In the genomic region with DNA sequence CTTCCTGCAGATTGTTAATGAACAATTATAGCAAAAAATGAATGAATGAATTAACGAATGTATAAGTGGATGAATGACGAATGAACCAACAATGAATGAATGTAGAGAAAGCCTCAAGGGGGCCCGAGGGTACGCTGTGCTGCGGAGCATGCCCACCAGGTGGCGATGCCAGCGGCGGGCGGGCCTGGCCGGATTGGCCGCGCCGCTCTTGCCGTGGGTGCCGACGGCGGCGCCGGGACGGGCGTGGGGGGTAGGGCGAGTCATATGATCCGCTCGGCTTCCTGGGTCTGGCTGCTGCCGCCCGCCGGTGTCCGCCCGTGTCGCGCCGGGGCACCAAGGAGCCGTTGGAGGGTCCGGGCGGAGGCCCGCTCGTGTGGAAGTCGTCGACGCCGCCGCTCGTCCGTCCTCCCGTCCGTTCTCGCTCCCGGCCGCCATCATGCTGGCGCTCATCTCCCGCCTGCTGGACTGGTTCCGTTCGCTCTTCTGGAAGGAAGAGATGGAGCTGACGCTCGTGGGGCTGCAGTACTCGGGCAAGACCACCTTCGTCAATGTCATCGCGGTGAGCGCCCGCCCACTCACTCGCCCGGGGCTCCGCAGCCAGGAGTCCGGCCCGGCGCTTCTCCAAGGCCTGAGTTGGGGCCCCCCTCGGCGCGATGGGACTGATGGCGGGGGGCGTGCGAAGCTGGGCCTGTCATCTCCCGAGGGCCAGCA, we compare ENCODE assay signal across 8 cellular contexts. TPM values are rescaled to one million over a fixed set of nuclear protein-coding genes. Genes with fewer than 3 reads are reported as not detected.
DNase-seq lines count a peak whose midpoint lies in the region; ATAC-seq and TF ChIP-seq lines count a peak whose summit lies in the region.

A gene (plus strand): TSS at position 263 of the 711 bp plus-strand sequence. CDS start 174 bp downstream, at position 437.

- in situ Hi-C loops in G401 (cut with HindIII; ENCODE audit: low sequenced_read_pairs) = no loop called here

- H3K9me3 ChIP-seq in Karpas-422 (ENCODE audit: low read length) = no peaks in the 10 kb centered on the region
- no peaks in the 10 kb centered on the region for H3K9me3 ChIP-seq in neural progenitor cell (ENCODE audit: low read depth)
- no peaks in the 10 kb centered on the region for H3K9me3 ChIP-seq in stomach smooth muscle (ENCODE audit: control insufficient read depth in 2 of 2, low read length in 2 of 2)

- DNase-seq in G401 (ENCODE audit: low spot score) (peak; percentile 81), Karpas-422 (peak; percentile 96), SIG-M5 treated with dmso at 0.1 percent for 504 hours (lab: John Stamatoyannopoulos, UW; ENCODE audit: unreplicated experiment) (peak; percentile 80), activated gamma-delta T cell treated with Interleukin-2 at 50 U/mL for 16 hours (peak; percentile 91), foreskin fibroblast (peak; percentile 89 to 96), neural progenitor cell (ENCODE audit: low spot score) (peak; percentile 90)

- H3K27ac ChIP-seq in Karpas-422 (ENCODE audit: low read length) = peak within 1 kb of the TSS; percentile 18; the same call in 1 of the 2 replicates
- H3K27ac ChIP-seq in neural progenitor cell = peak within 1 kb of the TSS; percentile 77
- peak within 1 kb of the TSS; percentile 78 for H3K27ac ChIP-seq in stomach smooth muscle (ENCODE audit: low read length)

- H4K20me1 ChIP-seq in Karpas-422 (ENCODE audit: insufficient read depth, low read depth, low read length) = peaks cover 22% of the 10 kb centered on the region
- peaks cover 20% of the 10 kb centered on the region for H4K20me1 ChIP-seq in neural progenitor cell (ENCODE audit: low read depth)

- no peaks in the 10 kb centered on the region for H3K36me3 Mint-ChIP-seq in neural progenitor cell

- H3K4me1 Mint-ChIP-seq in neural progenitor cell = peaks cover 14% of the 10 kb centered on the region

- H3K4me2 ChIP-seq in Karpas-422 (ENCODE audit: low read depth, low read length, poor library complexity, severe bottlenecking) (peak within 1 kb of the TSS; percentile 83), neural progenitor cell (peak within 1 kb of the TSS; percentile 92)

- H3F3A ChIP-seq in neural progenitor cell (ENCODE audit: low read depth) = no peaks in the 10 kb centered on the region

- H3K36me3 ChIP-seq in Karpas-422 (ENCODE audit: insufficient read depth, low read length) (no peaks in the 10 kb centered on the region), neural progenitor cell (no peaks in the 10 kb centered on the region), stomach smooth muscle (ENCODE audit: control insufficient read depth in 2 of 2, insufficient read depth in 2 of 2, low read length in 2 of 2) (no peaks in the 10 kb centered on the region)

- H3K27me3 ChIP-seq in Karpas-422 (ENCODE audit: low read length) (no peaks in the 10 kb centered on the region), neural progenitor cell (no peaks in the 10 kb centered on the region), stomach smooth muscle (ENCODE audit: control insufficient read depth in 1 of 2, insufficient read depth in 2 of 2, low read length in 2 of 2) (no peaks in the 10 kb centered on the region)

- peak; percentile 98 for ATAC-seq in GM21825 (IDR thresholded peaks at IDR 0.05; ENCODE audit: unreplicated experiment)

- peak within 1 kb of the TSS; percentile 70 for H3K27ac Mint-ChIP-seq in neural progenitor cell

- no peaks in the 10 kb centered on the region for H3K9me2 ChIP-seq in Karpas-422 (replicated peaks; ENCODE audit: insufficient read depth, low read length)

- H3K9ac ChIP-seq in Karpas-422 (ENCODE audit: low read length) (peak within 1 kb of the TSS; percentile 97), neural progenitor cell (peak within 1 kb of the TSS; percentile 62), stomach smooth muscle (ENCODE audit: low read length in 2 of 2) (peak within 1 kb of the TSS; percentile 93 to 96)

- H3K4me3 ChIP-seq in Karpas-422 (ENCODE audit: low read length) (peak within 1 kb of the TSS; percentile 100), foreskin fibroblast (ENCODE audit: low read depth in 1 of 2, low read length in 2 of 2) (peak within 1 kb of the TSS; percentile 90 to 100), neural progenitor cell (peak within 1 kb of the TSS; percentile 95), stomach smooth muscle (ENCODE audit: low read length in 2 of 2) (peak within 1 kb of the TSS; percentile 95 to 98)

- H3K27me3 Mint-ChIP-seq in neural progenitor cell (ENCODE audit: insufficient read depth, low read depth) = no peaks in the 10 kb centered on the region

- H3K79me2 ChIP-seq in Karpas-422 (ENCODE audit: low read length) = peaks cover 51% of the 10 kb centered on the region
- peaks cover 51% of the 10 kb centered on the region for H3K79me2 ChIP-seq in neural progenitor cell (ENCODE audit: low read depth)

- H2AFZ ChIP-seq in Karpas-422 (ENCODE audit: low read length) = peak within 1 kb of the TSS; percentile 77; the same call in 1 of the 2 replicates
- peak within 1 kb of the TSS; percentile 55 for H2AFZ ChIP-seq in neural progenitor cell (replicated peaks)

- TF ChIP-seq CTCF in foreskin fibroblast (IDR thresholded peaks at IDR 0.05; ENCODE audit: low read depth, low read length) (peak; percentile 96), neural progenitor cell (IDR thresholded peaks at IDR 0.05) (peak; percentile 93)

- peaks cover 27% of the 10 kb centered on the region for H3K4me1 ChIP-seq in Karpas-422 (ENCODE audit: low read length)
- H3K4me1 ChIP-seq in neural progenitor cell = peaks cover 7% of the 10 kb centered on the region
- peaks cover 15% of the 10 kb centered on the region for H3K4me1 ChIP-seq in stomach smooth muscle (ENCODE audit: control insufficient read depth, insufficient read depth, low read length)

- H3K9me3 Mint-ChIP-seq in neural progenitor cell = no peaks in the 10 kb centered on the region

- peak within 1 kb of the TSS; percentile 98 for H3K4me3 Mint-ChIP-seq in neural progenitor cell

RNA-seq across cellular contexts. Expression of the gene that starts here (rescaled TPM):
- 78.2 and 121 TPM in 2 replicates for total RNA-seq in G401 (2014; rRNA removed; shearing (Covaris generic))
- total RNA-seq in Karpas-422 (2014; rRNA removed; shearing (Covaris generic); ENCODE audit: low replicate concordance) = 20.9 and 52.4 TPM in 2 replicates
- total RNA-seq in neural progenitor cell (ENCODE audit: low replicate concordance) = 29.2 and 39.3 TPM in 2 replicates

Comparison
In these comparisons a context has a peak if more than half of its experiments do, and no peak if none do; other contexts are left out.
1. Peak in every context shown above with its lines: DNase-seq, ATAC-seq, H3K4me3 ChIP-seq and H3K27ac ChIP-seq.
2. H3K27ac ChIP-seq: peak in every context shown above with its lines; median percentile 78 in stomach smooth muscle; 77 in neural progenitor cell; 18 in Karpas-422.